8 cellular contexts compared by ENCODE assay signal in genomic region chr17:50079334-50080095, GRCh38. TPM values are rescaled to one million over a fixed set of nuclear protein-coding genes. Genes with fewer than 3 reads are reported as not detected.
DNase-seq lines count a peak whose midpoint lies in the region; ATAC-seq, FAIRE-seq and TF ChIP-seq lines count a peak whose summit lies in the region.

No MANE protein-coding gene starts in this region.

- no peaks in the 10 kb centered on the region for H3K4me1 Mint-ChIP-seq in activated CD4-positive, alpha-beta memory T cell treated with anti-CD3 and anti-CD28 coated beads for 36 hours (ENCODE audit: low read depth)

- H3K4me3 ChIP-seq in Jurkat, Clone E6-1 (ENCODE audit: low read length) = no peak overlapping the region
- H3K4me3 ChIP-seq in keratinocyte (ENCODE audit: control insufficient read depth in 2 of 3, extremely low read depth in 1 of 3, insufficient read depth in 2 of 3, low read depth in 1 of 3, low read length in 3 of 3) (no peak overlapping the region), uterus (no peak overlapping the region)

- no peaks in the 10 kb centered on the region for H3K9me3 Mint-ChIP-seq in activated CD4-positive, alpha-beta memory T cell treated with anti-CD3 and anti-CD28 coated beads for 36 hours

- H3K79me2 ChIP-seq in keratinocyte (ENCODE audit: control insufficient read depth, insufficient read depth, low read length) = peaks cover 48% of the 10 kb centered on the region

- dilution Hi-C loops in keratinocyte (cut with MboI; ENCODE audit: extremely low pct_ligation_motif_present, low sequenced_read_pairs) = no loop called here

- CTCF ChIA-PET in activated CD4-positive, alpha-beta memory T cell treated with anti-CD3 and anti-CD28 coated beads for 36 hours (lab: Charles Lee) = interaction anchor here (0.7 to 3.8 kb wide), 10 partner anchors 8 to 69 kb away, joined by 3 to 40 read pairs (median 4); partner anchors contain the start of genes ITGA3 and PDK2

- H3K4me1 ChIP-seq in keratinocyte (ENCODE audit: control insufficient read depth, extremely low read depth, insufficient read depth, low read length) = no peaks in the 10 kb centered on the region
- no peaks in the 10 kb centered on the region for H3K4me1 ChIP-seq in uterus

- peaks cover 11% of the 10 kb centered on the region for H3K36me3 Mint-ChIP-seq in activated CD4-positive, alpha-beta memory T cell treated with anti-CD3 and anti-CD28 coated beads for 36 hours

- no peak overlapping the region for H3K27ac Mint-ChIP-seq in activated CD4-positive, alpha-beta memory T cell treated with anti-CD3 and anti-CD28 coated beads for 36 hours

- H2AFZ ChIP-seq in keratinocyte (ENCODE audit: control insufficient read depth, low read length) = no peak overlapping the region

- intact Hi-C loops in activated CD4-positive, alpha-beta memory T cell treated with anti-CD3 and anti-CD28 coated beads for 36 hours (cut with micrococcal nuclease) = no loop called here
- intact Hi-C loops in uterus (cut with DNase I; ENCODE audit: low total_unique reads) = no loop called here

- no peak overlapping the region for H3K4me3 Mint-ChIP-seq in activated CD4-positive, alpha-beta memory T cell treated with anti-CD3 and anti-CD28 coated beads for 36 hours

- TF ChIP-seq POLR2A in uterus (IDR thresholded peaks at IDR 0.05) = no peak

- POLR2A ChIA-PET in activated CD4-positive, alpha-beta memory T cell treated with anti-CD3 and anti-CD28 coated beads for 36 hours (lab: Charles Lee) = no interaction called here

- H3K9me3 ChIP-seq in keratinocyte (ENCODE audit: control insufficient read depth, low read depth, low read length) (no peaks in the 10 kb centered on the region), uterus (no peaks in the 10 kb centered on the region)

- peaks cover 65% of the 10 kb centered on the region for H4K20me1 ChIP-seq in keratinocyte (ENCODE audit: control insufficient read depth, extremely low read depth, insufficient read depth, low read length)

- DNase-seq in CD1c-positive myeloid dendritic cell (ENCODE audit: extremely low spot score) (peak; percentile 15), keratinocyte (ENCODE audit: low read depth, low spot score) (no peak), uterus (no peak), dedifferentiated amniotic fluid mesenchymal stem cell (ENCODE audit: extremely low spot score) (no peak), NCI-H2081 treated with DMSO at 0.1 percent for 48 hours (lab: John Stamatoyannopoulos, UW) (no peak)
- peak; percentile 48 for DNase-seq in Jurkat, Clone E6-1 (ENCODE audit: low read depth, low spot score)
- DNase-seq in activated CD4-positive, alpha-beta memory T cell treated with anti-CD3 and anti-CD28 coated beads for 36 hours = peak; percentile 56

- H3K36me3 ChIP-seq in keratinocyte (ENCODE audit: control insufficient read depth in 2 of 2, extremely low read depth in 1 of 2, insufficient read depth in 2 of 2, low read length in 2 of 2) (peaks cover 71% of the 10 kb centered on the region in 2 experiments), uterus (no peaks in the 10 kb centered on the region)

- ATAC-seq in GM21381 (IDR thresholded peaks at IDR 0.05; ENCODE audit: unreplicated experiment) = no peak

- H3K9me1 ChIP-seq in keratinocyte (ENCODE audit: control insufficient read depth, extremely low read depth, insufficient read depth, low read length) = peaks cover 3% of the 10 kb centered on the region

- FAIRE-seq in keratinocyte (lab: Jason Lieb, UNC) = no peak

- no peak overlapping the region for H3K9ac ChIP-seq in keratinocyte (ENCODE audit: control insufficient read depth, extremely low read depth, insufficient read depth, low read length)

- H3K27me3 ChIP-seq in keratinocyte (ENCODE audit: control insufficient read depth, extremely low read depth, insufficient read depth, low read length) (no peaks in the 10 kb centered on the region), uterus (no peaks in the 10 kb centered on the region)

- no peak overlapping the region for H3K4me2 ChIP-seq in keratinocyte (ENCODE audit: control insufficient read depth, extremely low read depth, insufficient read depth, low read depth, low read length)

- H3K27ac ChIP-seq in keratinocyte (ENCODE audit: control insufficient read depth, insufficient read depth, low read length) = no peak overlapping the region
- H3K27ac ChIP-seq in uterus = no peak overlapping the region

- no peaks in the 10 kb centered on the region for H3K27me3 Mint-ChIP-seq in activated CD4-positive, alpha-beta memory T cell treated with anti-CD3 and anti-CD28 coated beads for 36 hours

- TF ChIP-seq CTCF in keratinocyte (optimal IDR thresholded peaks at IDR 0.05 in 1 of 3, IDR thresholded peaks at IDR 0.05 in 1 of 3, conservative IDR thresholded peaks at IDR 0.05 in 1 of 3; ENCODE audit: extremely low read depth in 1 of 3, insufficient read depth in 2 of 3, low read length in 3 of 3) (peak; percentile 98 to 100 (median 100)), uterus (IDR thresholded peaks at IDR 0.05) (no peak)

RNA-seq across cellular contexts. Expression of gene PDK2, which starts 15.6 kb away (rescaled TPM):
- polyA plus RNA-seq in Jurkat, Clone E6-1 (2012; ENCODE audit: insufficient read depth, insufficient read length) = 38.9 TPM
- total RNA-seq in activated CD4-positive, alpha-beta memory T cell treated with anti-CD3 and anti-CD28 coated beads for 36 hours = 10 to 100 TPM; 13.3 to 14.6 TPM
- 7.5 to 24.1 TPM (median 8.6 TPM) in 3 replicates for polyA plus RNA-seq in keratinocyte
- 2.1 TPM for polyA plus RNA-seq in keratinocyte (2011; ENCODE audit: low read depth)
- 19.2 and 30.7 TPM in 2 replicates for polyA plus RNA-seq in keratinocyte (2011; cell fraction: cytosol; rRNA removed)
- 21.7 and 30.4 TPM in 2 replicates for polyA plus RNA-seq in keratinocyte (2011; cell fraction: nucleus; rRNA removed)
- 5.9 and 11.2 TPM in 2 replicates for polyA plus RNA-seq in keratinocyte (2012; ENCODE audit: low replicate concordance)
- 21.8 to 28.3 TPM (median 21.9 TPM) in 3 replicates for polyA minus RNA-seq in keratinocyte
- polyA minus RNA-seq in keratinocyte (2011; cell fraction: cytosol; rRNA and poly(A)+ RNA removed) = 18.8 TPM
- polyA minus RNA-seq in keratinocyte (2011; cell fraction: nucleus; rRNA and poly(A)+ RNA removed) = 11.7 and 14.0 TPM in 2 replicates
- total RNA-seq in uterus = 10 to 100 TPM; 12.9 to 62.6 (median 32.4) TPM

RNA-seq across cellular contexts. Expression of gene ITGA3, which starts 23.6 kb away (rescaled TPM):
- 14.3 TPM for polyA plus RNA-seq in Jurkat, Clone E6-1 (2012; ENCODE audit: insufficient read depth, insufficient read length)
- 10 to 100 TPM; 15.8 to 17.6 TPM for total RNA-seq in activated CD4-positive, alpha-beta memory T cell treated with anti-CD3 and anti-CD28 coated beads for 36 hours
- 427 to 733 TPM (median 708 TPM) in 3 replicates for polyA plus RNA-seq in keratinocyte
- 311 TPM for polyA plus RNA-seq in keratinocyte (2011; ENCODE audit: low read depth)
- polyA plus RNA-seq in keratinocyte (2011; cell fraction: cytosol; rRNA removed) = 216 and 405 TPM in 2 replicates
- polyA plus RNA-seq in keratinocyte (2011; cell fraction: nucleus; rRNA removed) = 1,779 and 2,144 TPM in 2 replicates
- 460 and 965 TPM in 2 replicates for polyA plus RNA-seq in keratinocyte (2012; ENCODE audit: low replicate concordance)
- polyA minus RNA-seq in keratinocyte = 1,193 to 2,515 TPM (median 1,361 TPM) in 3 replicates
- 897 TPM for polyA minus RNA-seq in keratinocyte (2011; cell fraction: cytosol; rRNA and poly(A)+ RNA removed)
- polyA minus RNA-seq in keratinocyte (2011; cell fraction: nucleus; rRNA and poly(A)+ RNA removed) = 2,521 and 2,609 TPM in 2 replicates
- 10 to 100 TPM; 14.3 to 73.1 (median 33.4) TPM for total RNA-seq in uterus

RNA-seq across cellular contexts. Expression of gene SAMD14, which starts 50.4 kb away (rescaled TPM):
- polyA plus RNA-seq in Jurkat, Clone E6-1 (2012; ENCODE audit: insufficient read depth, insufficient read length) = 4.3 TPM
- total RNA-seq in activated CD4-positive, alpha-beta memory T cell treated with anti-CD3 and anti-CD28 coated beads for 36 hours = 1 to 10 TPM; 3.4 to 3.7 TPM
- 0.02 to 0.06 TPM in 2 of 3 replicates, not detected in the other for polyA plus RNA-seq in keratinocyte
- polyA plus RNA-seq in keratinocyte (2011; ENCODE audit: low read depth) = not detected
- polyA plus RNA-seq in keratinocyte (2011; cell fraction: cytosol; rRNA removed) = 0.06 TPM in 1 of 2 replicates, not detected in the other
- polyA plus RNA-seq in keratinocyte (2011; cell fraction: nucleus; rRNA removed) = 0.10 and 0.24 TPM in 2 replicates
- polyA plus RNA-seq in keratinocyte (2012; ENCODE audit: low replicate concordance) = 0.08 and 0.16 TPM in 2 replicates
- not detected in 3 replicates for polyA minus RNA-seq in keratinocyte
- polyA minus RNA-seq in keratinocyte (2011; cell fraction: cytosol; rRNA and poly(A)+ RNA removed) = not detected
- not detected in 2 replicates for polyA minus RNA-seq in keratinocyte (2011; cell fraction: nucleus; rRNA and poly(A)+ RNA removed)
- 10 to 100 TPM in 1 of 4 donors, 1 to 10 TPM in 2, not detected in 1; 2.3 to 11.3 (median 6.2) TPM for total RNA-seq in uterus

Comparison
In these comparisons a context has a peak if more than half of its experiments do, and no peak if none do; other contexts are left out.
1. DNase-seq: peak in CD1c-positive myeloid dendritic cell (single experiment), Jurkat, Clone E6-1 (single experiment) and activated CD4-positive, alpha-beta memory T cell treated with anti-CD3 and anti-CD28 coated beads for 36 hours (single experiment); none in keratinocyte (single experiment), uterus (0 of 2), dedifferentiated amniotic fluid mesenchymal stem cell (single experiment) and NCI-H2081 treated with DMSO at 0.1 percent for 48 hours (single experiment).
2. CTCF ChIP-seq: peak in keratinocyte (3 of 3); none in uterus (0 of 4).